In genomic region chr17:19244796-19245195, GRCh38 we compare ENCODE assay signal across 1 cellular context.
TF ChIP-seq lines count a peak whose summit lies in the region.

No MANE protein-coding gene starts in this region.

TF ChIP-seq in GM23338, 12 proteins besides CTCF, POLR2A, EP300 and RAD21 (continued from another document):
- TF ChIP-seq ZNF462 (CRISPR knock-in tag; IDR thresholded peaks at IDR 0.05) (no peak), ETS1 (IDR thresholded peaks at IDR 0.05) (no peak), JUNB (IDR thresholded peaks at IDR 0.05; ENCODE audit: unreplicated experiment) (no peak), POLR2AphosphoS5 (IDR thresholded peaks at IDR 0.05; ENCODE audit: low read depth) (no peak), ZNF114 (CRISPR knock-in tag; IDR thresholded peaks at IDR 0.05) (no peak)
